Comparison of ENCODE assay signal across 1 cellular context in genomic region chr7:92639213-92639896, GRCh38.
TF ChIP-seq lines count a peak whose summit lies in the region.

No MANE protein-coding gene starts in this region.

TF ChIP-seq in SK-N-SH, 30 proteins besides CTCF, POLR2A, EP300 and RAD21 (continued from another document):
- peak; percentile 98 for TF ChIP-seq PBX3 (IDR thresholded peaks at IDR 0.05)
